Comparison of ENCODE assay signal across 8 cellular contexts in the genomic region with DNA sequence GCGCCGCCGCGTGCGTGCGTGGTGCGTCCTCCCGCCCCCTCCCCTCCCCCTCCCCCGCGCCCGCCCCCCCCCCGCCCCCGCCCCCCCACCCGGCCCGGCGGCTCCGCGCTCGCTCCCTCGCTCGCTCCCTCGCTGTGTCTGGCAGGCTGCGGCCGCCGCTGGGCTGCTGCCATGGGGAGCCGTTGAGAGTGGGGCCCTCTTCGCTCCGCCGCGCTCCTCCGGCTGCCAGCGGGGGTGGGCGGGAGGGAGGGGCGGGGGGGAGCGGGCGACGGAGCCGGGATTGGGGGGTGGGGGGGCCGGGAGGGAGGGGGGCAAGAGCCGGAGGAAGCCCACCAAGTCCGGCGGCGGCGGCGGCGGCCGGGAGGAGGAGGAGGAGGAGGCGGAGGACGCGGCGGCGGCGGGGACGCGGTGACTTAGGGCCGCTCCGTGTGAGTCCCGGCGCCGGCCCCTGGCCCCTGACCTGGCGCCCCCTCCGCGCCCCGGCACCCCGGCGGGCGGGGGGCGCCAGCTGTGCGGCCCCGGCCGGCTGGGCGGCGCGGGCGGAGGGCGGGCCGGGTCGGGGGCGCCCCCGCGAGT. TPM values are rescaled to one million over a fixed set of nuclear protein-coding genes. Genes with fewer than 3 reads are reported as not detected.
DNase-seq lines count a peak whose midpoint lies in the region; ATAC-seq and TF ChIP-seq lines count a peak whose summit lies in the region.

No MANE protein-coding gene starts in this region.

- DNase-seq in NCI-H82 (lab: John Stamatoyannopoulos, UW): peak; percentile 81
- DNase-seq in NCI-H82 treated with DMSO at 0.1 percent for 48 hours (lab: John Stamatoyannopoulos, UW; ENCODE audit: unreplicated experiment): no peak
- peak; percentile 14 for DNase-seq in RWPE1 (ENCODE audit: low spot score)
- DNase-seq in fibroblast of pulmonary artery (ENCODE audit: low read depth): no peak
- DNase-seq in dermis blood vessel endothelial cell: no peak

- H3K9me3 Mint-ChIP-seq in stimulated activated memory B cell treated with anti-CD40 and anti-IgM and Interleukin-4, amounts not matched to agents 10 μg/mL and 1 μg/mL and 100 μg/mL, for 72 hours: no peaks in the 10 kb centered on the region

- POLR2A ChIA-PET in RWPE1 (lab: Yijun Ruan, JAX; ENCODE audit: low non-redundant PET): no interaction called here

- H3K27ac Mint-ChIP-seq in stimulated activated memory B cell treated with anti-CD40 and anti-IgM and Interleukin-4, amounts not matched to agents 10 μg/mL and 1 μg/mL and 100 μg/mL, for 72 hours: peak overlapping the region; percentile 97

- peaks cover 23% of the 10 kb centered on the region for H3K4me1 Mint-ChIP-seq in stimulated activated memory B cell treated with anti-CD40 and anti-IgM and Interleukin-4, amounts not matched to agents 10 μg/mL and 1 μg/mL and 100 μg/mL, for 72 hours

- peak overlapping the region; percentile 82 for H3K4me3 ChIP-seq in fibroblast of pulmonary artery (replicated peaks; ENCODE audit: low read depth, low read length)

- peak overlapping the region; percentile 89 for H3K27ac ChIP-seq in RWPE1

- ATAC-seq in stimulated activated memory B cell treated with anti-CD40 and anti-IgM and Interleukin-4, amounts not matched to agents 10 μg/mL and 1 μg/mL and 100 μg/mL, for 72 hours: peak; percentile 21
- ATAC-seq in GM18520 (IDR thresholded peaks at IDR 0.05; ENCODE audit: unreplicated experiment) (no peak), GM21367 (IDR thresholded peaks at IDR 0.05; ENCODE audit: unreplicated experiment) (no peak)

- no peaks in the 10 kb centered on the region for H3K36me3 Mint-ChIP-seq in stimulated activated memory B cell treated with anti-CD40 and anti-IgM and Interleukin-4, amounts not matched to agents 10 μg/mL and 1 μg/mL and 100 μg/mL, for 72 hours

- TF ChIP-seq CTCF in RWPE1 (conservative IDR thresholded peaks at IDR 0.05; ENCODE audit: low read depth) (no peak), fibroblast of pulmonary artery (IDR thresholded peaks at IDR 0.05; ENCODE audit: low read length, missing control alignments) (no peak)

- H3K27me3 Mint-ChIP-seq in stimulated activated memory B cell treated with anti-CD40 and anti-IgM and Interleukin-4, amounts not matched to agents 10 μg/mL and 1 μg/mL and 100 μg/mL, for 72 hours: no peaks in the 10 kb centered on the region

- CTCF ChIA-PET in RWPE1 (lab: Yijun Ruan, JAX): interaction anchor here (0.6 kb wide), 1 partner anchor 71 kb away, joined by 3 read pairs; no protein-coding TSS in a partner anchor

- H3K4me3 Mint-ChIP-seq in stimulated activated memory B cell treated with anti-CD40 and anti-IgM and Interleukin-4, amounts not matched to agents 10 μg/mL and 1 μg/mL and 100 μg/mL, for 72 hours: peak overlapping the region; percentile 53

RNA-seq across cellular contexts. Expression of a gene that starts 2.4 kb away (rescaled TPM):
- total RNA-seq in dermis blood vessel endothelial cell: 25.4 and 41.0 TPM in 2 replicates

Comparison
In these comparisons a context has a peak if more than half of its experiments do, and no peak if none do; other contexts are left out.
1. DNase-seq: peak in NCI-H82 (single experiment) and RWPE1 (single experiment); none in NCI-H82 treated with DMSO at 0.1 percent for 48 hours (single experiment), fibroblast of pulmonary artery (single experiment) and dermis blood vessel endothelial cell (single experiment).